ENCODE assay signal across 19 cellular contexts in genomic region chr16:24969071-24969470, GRCh38.
"Had no signal": no experiment of that assay in that cellular context is flagged by ENCODE, and none has a peak within 500 bp of the region (broad histone marks: within the 10 kb centered on the region; RNA-seq: fewer than 3 reads in every experiment).

No MANE protein-coding gene starts in this region.

- H3K27me3 ChIP-seq: ascending aorta, esophagus muscularis mucosa, upper lobe of left lung had no signal

- H3K27ac ChIP-seq: ascending aorta, esophagus muscularis mucosa, skin epidermis, thoracic aorta, upper lobe of left lung had no signal

- H3K4me1 ChIP-seq: ascending aorta had no signal

- H3K9me3 ChIP-seq: ascending aorta, esophagus muscularis mucosa, thoracic aorta, upper lobe of left lung had no signal

- ATAC-seq: activated T-cell treated with anti-CD3 and anti-CD28 coated beads, Interleukin-2, amount 50 U/mL, for 4 hours had no signal

- H3K4me3 ChIP-seq: ascending aorta, esophagus muscularis mucosa, skin epidermis, thoracic aorta, upper lobe of left lung had no signal

- DNase-seq: activated CD4-positive, alpha-beta T cell treated with anti-CD3 and anti-CD28 coated beads, Interleukin-2, amount 50 U/mL, for 1 hour; activated CD8-positive, alpha-beta memory T cell treated with anti-CD3 and anti-CD28 coated beads, Interleukin-2, amount 50 U/mL, for 4 hours; activated naive CD4-positive, alpha-beta T cell treated with anti-CD3 and anti-CD28 coated beads for 36 hours; activated T-cell treated with anti-CD3 and anti-CD28 coated beads, Interleukin-2, amount 50 U/mL, for 4 hours; cerebellar nuclear complex; effector CD8-positive, alpha-beta T cell; left cardiac atrium; midbrain; posterior cingulate gyrus; retina; stimulated activated CD4-positive, alpha-beta T cell treated with anti-CD3 and anti-CD28 coated beads, Interleukin-15, amount 100 ng/mL, for 24 hours; stimulated activated CD4-positive, alpha-beta T cell treated with anti-CD3 and anti-CD28 coated beads, Interleukin-2, amount 100 ng/mL, for 48 hours; T1000; upper lobe of left lung had no signal

- FAIRE-seq: endothelial cell of umbilical vein had no signal
